In the genomic region with DNA sequence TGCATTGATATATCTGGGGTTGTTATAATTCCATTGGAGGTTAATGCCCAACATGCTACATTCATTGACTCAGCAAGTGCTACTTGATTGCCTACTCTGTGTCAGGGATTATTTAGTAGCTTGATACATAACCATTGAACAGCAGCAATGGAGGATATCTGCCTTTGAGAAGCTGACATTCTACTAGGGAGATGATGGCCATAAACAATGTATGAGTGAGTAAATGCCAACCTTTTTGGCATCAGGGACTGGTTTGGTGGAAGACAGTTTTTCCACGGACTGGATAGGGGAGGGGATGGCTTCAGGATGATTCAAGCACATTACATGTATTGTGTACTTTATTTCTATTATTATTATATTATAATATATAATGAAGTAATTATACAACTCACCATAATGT, we compare ENCODE assay signal across 19 cellular contexts. TPM values are rescaled to one million over a fixed set of nuclear protein-coding genes. Genes with fewer than 3 reads are reported as not detected.
DNase-seq lines count a peak whose midpoint lies in the region; ATAC-seq, FAIRE-seq and TF ChIP-seq lines count a peak whose summit lies in the region.
"Had no signal": no experiment of that assay in that cellular context is flagged by ENCODE, and none has a peak within 500 bp of the region (broad histone marks: within the 10 kb centered on the region; RNA-seq: fewer than 3 reads in every experiment).

No MANE protein-coding gene starts in this region.

- in situ Hi-C loops in HepG2 (cut with HindIII; ENCODE audit: extremely low pct_ligation_motif_present, low pct_unique_long_range_greater_than_20kb): loop anchor here (10.0 kb wide), 1 partner anchor 124 kb away; no protein-coding TSS in a partner anchor

- H3K36me3 ChIP-seq in HepG2 (replicated peaks in 1 of 2; ENCODE audit: control insufficient read depth in 1 of 2, insufficient read depth in 2 of 2, low read length in 2 of 2): peaks cover 13 to 41% of the 10 kb centered on the region in 2 experiments
- peaks cover 0 to 32% (median 11%) of the 10 kb centered on the region in 4 donors for H3K36me3 ChIP-seq in right lobe of liver
- peaks cover 41 to 50% of the 10 kb centered on the region in 2 experiments for H3K36me3 ChIP-seq in HCT116 (ENCODE audit: control insufficient read depth in 1 of 2, insufficient read depth in 2 of 2, low read length in 2 of 2)
- peaks cover 13 to 55% (median 44%) of the 10 kb centered on the region in 4 experiments for H3K36me3 ChIP-seq in H1 (ENCODE audit: control insufficient read depth in 2 of 4, insufficient read depth in 4 of 4, low read length in 3 of 4)
- H3K36me3 ChIP-seq in CD4-positive, alpha-beta memory T cell (ENCODE audit: insufficient read depth, low read length): peaks cover 31% of the 10 kb centered on the region
- H3K36me3 ChIP-seq in thyroid gland: peaks cover 19 to 35% of the 10 kb centered on the region in 2 donors

- no peak overlapping the region for H3K4ac ChIP-seq in H1 (replicated peaks; ENCODE audit: insufficient read length, low read depth, low read length)

- peaks cover 0 to 8% (median 2%) of the 10 kb centered on the region in 4 donors for H3K4me1 Mint-ChIP-seq in CD4-positive, alpha-beta memory T cell

- no peak overlapping the region for H3K23ac ChIP-seq in H1 (ENCODE audit: insufficient read length)

- H4K91ac ChIP-seq in H1 (replicated peaks; ENCODE audit: insufficient read length, low read length): no peak overlapping the region

- POLR2A ChIA-PET in HepG2 (lab: Yijun Ruan, JAX) (no interaction called here), HCT116 (lab: Charles Lee) (no interaction called here), H1 (lab: Charles Lee; ENCODE audit: partially characterized antibody) (interaction anchor here (1.0 to 3.6 kb wide), 6 partner anchors 7 to 79 kb away, joined by 3 to 16 read pairs (median 4); a partner anchor contains a TSS)
- POLR2A ChIA-PET in CD4-positive, alpha-beta memory T cell (lab: Charles Lee; ENCODE audit: partially characterized antibody): no interaction called here

- no peak for TF ChIP-seq CTCF in HepG2 (CRISPR knock-in tag; IDR thresholded peaks at IDR 0.05)
- no peak for TF ChIP-seq CTCF in right lobe of liver (IDR thresholded peaks at IDR 0.05)
- no peak for TF ChIP-seq CTCF in HCT116 (IDR thresholded peaks at IDR 0.05 in 2 of 3, conservative IDR thresholded peaks at IDR 0.05 in 1 of 3; ENCODE audit: borderline replicate concordance in 1 of 3, insufficient read depth in 1 of 3, low read depth in 2 of 3, low read length in 2 of 3)
- no peak for TF ChIP-seq CTCF in H1 (IDR thresholded peaks at IDR 0.05; ENCODE audit: control extremely low read depth in 1 of 3, insufficient read depth in 1 of 3, low read depth in 1 of 3, low read length in 3 of 3)
- TF ChIP-seq CTCF in thyroid gland (IDR thresholded peaks at IDR 0.05): no peak

- no peak overlapping the region for H2BK12ac ChIP-seq in H1 (ENCODE audit: low read depth, low read length)

- DNase-seq in HepG2 (ENCODE audit: low spot score) (no peak), right lobe of liver (no peak), HCT116 (ENCODE audit: low read depth, low spot score) (no peak), H1 (ENCODE audit: low read depth in 1 of 2, low spot score in 2 of 2) (no peak), middle frontal gyrus (ENCODE audit: extremely low spot score, low spot score) (no peak), thyroid gland (no peak)
- DNase-seq in CD4-positive, alpha-beta memory T cell: no peak
- DNase-seq: 8988T; CD8-positive, alpha-beta memory T cell; COR-L47; DMS 273 treated with DMSO at 0.1 percent for 48 hours; DND-41; EL; GOT3 had no signal

- TF ChIP-seq POLR2A in HepG2 (IDR thresholded peaks at IDR 0.05; ENCODE audit: insufficient read depth in 1 of 2, low read depth in 2 of 2, low read length in 2 of 2) (no peak), right lobe of liver (IDR thresholded peaks at IDR 0.05) (no peak), HCT116 (IDR thresholded peaks at IDR 0.05; ENCODE audit: borderline replicate concordance, extremely low read depth, insufficient read depth, insufficient read length) (no peak), H1 (IDR thresholded peaks at IDR 0.05; ENCODE audit: control extremely low read depth in 1 of 2, low read depth in 2 of 2, low read length in 2 of 2) (no peak), thyroid gland (IDR thresholded peaks at IDR 0.05) (no peak)

- no peaks in the 10 kb centered on the region for H3K9me3 Mint-ChIP-seq in CD4-positive, alpha-beta memory T cell
- H3K9me3 Mint-ChIP-seq: CD8-positive, alpha-beta memory T cell had no signal

- H4K5ac ChIP-seq in H1 (ENCODE audit: insufficient read length, low read depth, low read length): no peak overlapping the region

- H3K27ac Mint-ChIP-seq in CD4-positive, alpha-beta memory T cell: no peak overlapping the region
- H3K27ac Mint-ChIP-seq: B cell, H9 had no signal

- no peak overlapping the region for H2BK5ac ChIP-seq in H1 (ENCODE audit: low read depth, low read length)

- H3K79me1 ChIP-seq in H1 (ENCODE audit: low read depth, low read length): peaks cover 3% of the 10 kb centered on the region; the same call in 1 of the 2 replicates

- H2BK15ac ChIP-seq in H1 (ENCODE audit: low read length): no peak overlapping the region

- ATAC-seq in HepG2 (no peak), right lobe of liver (no peak), HCT116 (no peak)
- ATAC-seq: GM12878 had no signal

- H3K23me2 ChIP-seq in H1 (ENCODE audit: low read depth, low read length): no peaks in the 10 kb centered on the region

- no peak for FAIRE-seq in HepG2 (lab: Jason Lieb, UNC)
- no peak for FAIRE-seq in H1 (lab: Jason Lieb, UNC)
- FAIRE-seq: GM12878, GM19239 had no signal

- H3K36me3 Mint-ChIP-seq in CD4-positive, alpha-beta memory T cell: peaks cover 33 to 34% of the 10 kb centered on the region in 2 donors

- H3K4me1 ChIP-seq in HepG2 (ENCODE audit: insufficient read depth, low read length) (peaks cover 22% of the 10 kb centered on the region), right lobe of liver (peaks cover 0 to 17% (median 7%) of the 10 kb centered on the region in 4 donors), HCT116 (ENCODE audit: control insufficient read depth in 1 of 2, insufficient read depth in 2 of 2, low read length in 2 of 2) (peaks cover 0 to 22% of the 10 kb centered on the region in 2 experiments; a peak in 2 of 4 replicates), H1 (replicated peaks in 1 of 4; ENCODE audit: control insufficient read depth in 3 of 4, insufficient read depth in 4 of 4, low read length in 3 of 4) (peaks cover 2 to 7% (median 4%) of the 10 kb centered on the region in 4 experiments; a peak in 5 of 7 replicates), thyroid gland (no peaks in the 10 kb centered on the region)
- H3K4me1 ChIP-seq in CD4-positive, alpha-beta memory T cell (ENCODE audit: insufficient read depth, low read length): no peaks in the 10 kb centered on the region

- H3K27me3 Mint-ChIP-seq in CD4-positive, alpha-beta memory T cell: no peaks in the 10 kb centered on the region
- H3K27me3 Mint-ChIP-seq: B cell; CD8-positive, alpha-beta memory T cell had no signal

- BruUV-seq in HepG2 (replicated peaks; lab: Mats Ljungman, UMichigan) (no TSS peak), HCT116 (replicated peaks; lab: Mats Ljungman, UMichigan) (no TSS peak)

- H3K9ac ChIP-seq in HepG2 (ENCODE audit: insufficient read depth, low read depth, low read length): no peak overlapping the region
- no peak overlapping the region for H3K9ac ChIP-seq in HCT116 (ENCODE audit: low read length)
- no peak overlapping the region for H3K9ac ChIP-seq in H1 (replicated peaks in 1 of 4; ENCODE audit: extremely low read depth in 1 of 4, low read depth in 3 of 4, low read length in 3 of 4)
- H3K9ac ChIP-seq: BLaER1 treated with 17β-estradiol and CSF1 and Interleukin-3, amounts not matched to agents 10 nM and 100 nM had no signal

- H3K9me2 ChIP-seq in HCT116 (ENCODE audit: insufficient read depth): 0 out of 2 replicates have a peak, but pooled peaks cover 3% of the 10 kb centered on the region

- no peak for TF ChIP-seq EP300 in HepG2 (IDR thresholded peaks at IDR 0.05; ENCODE audit: low read depth in 2 of 2, low read length in 2 of 2)
- TF ChIP-seq EP300 in HepG2 (CRISPR knock-in tag; IDR thresholded peaks at IDR 0.05; ENCODE audit: borderline replicate concordance): no peak
- TF ChIP-seq EP300 in H1 (IDR thresholded peaks at IDR 0.05; ENCODE audit: borderline replicate concordance in 1 of 2, low read depth in 2 of 2, low read length in 2 of 2): no peak

- H2AFZ ChIP-seq in HepG2 (ENCODE audit: low read length): no peak overlapping the region
- no peak overlapping the region for H2AFZ ChIP-seq in HCT116 (ENCODE audit: low read depth, low read length, poor library complexity, severe bottlenecking)
- H2AFZ ChIP-seq in H1 (ENCODE audit: low read length): no peak overlapping the region

- no peak overlapping the region for H3K18ac ChIP-seq in H1 (ENCODE audit: extremely low read depth, low read length)

- H3K27me3 ChIP-seq in HepG2 (ENCODE audit: control insufficient read depth in 1 of 2, insufficient read depth in 2 of 2, low read length in 2 of 2) (no peaks in the 10 kb centered on the region), right lobe of liver (no peaks in the 10 kb centered on the region), HCT116 (ENCODE audit: insufficient read depth, low read length) (no peaks in the 10 kb centered on the region), H1 (replicated peaks in 1 of 4; ENCODE audit: control insufficient read depth in 3 of 4, extremely low read depth in 1 of 4, insufficient read depth in 3 of 4, low read length in 3 of 4) (peaks cover 0 to 1% (median 0%) of the 10 kb centered on the region in 4 experiments; a peak in 1 of 7 replicates), thyroid gland (no peaks in the 10 kb centered on the region)
- no peaks in the 10 kb centered on the region for H3K27me3 ChIP-seq in CD4-positive, alpha-beta memory T cell (ENCODE audit: insufficient read depth, low read length)
- H3K27me3 ChIP-seq: BLaER1 treated with 17β-estradiol and CSF1 and Interleukin-3, amounts not matched to agents 10 nM and 100 nM had no signal

- H3K27ac ChIP-seq in HepG2 (ENCODE audit: extremely low read length, insufficient read depth, low read length) (no peak overlapping the region), right lobe of liver (no peak overlapping the region), HCT116 (ENCODE audit: low read depth, low read length) (no peak overlapping the region), H1 (ENCODE audit: low read depth, low read length) (no peak overlapping the region), thyroid gland (no peak overlapping the region)
- H3K27ac ChIP-seq in CD4-positive, alpha-beta memory T cell (ENCODE audit: low read depth, low read length): no peak overlapping the region
- H3K27ac ChIP-seq: BLaER1 treated with 17β-estradiol and CSF1 and Interleukin-3, amounts not matched to agents 10 nM and 100 nM had no signal

- H3K4me3 Mint-ChIP-seq in CD4-positive, alpha-beta memory T cell: no peak overlapping the region
- H3K4me3 Mint-ChIP-seq: B cell; CD8-positive, alpha-beta memory T cell; H9 had no signal

- RAD21 ChIA-PET in HCT116 (lab: Charles Lee; ENCODE audit: low non-redundant PET in 1 of 2, low total read pairs in 2 of 2, uncharacterized antibody in 2 of 2, unreplicated experiment in 2 of 2): no interaction called here

- H3K4me2 ChIP-seq in HepG2 (ENCODE audit: low read depth, low read length): no peak overlapping the region
- H3K4me2 ChIP-seq in HCT116 (ENCODE audit: low read length): no peak overlapping the region
- H3K4me2 ChIP-seq in H1 (ENCODE audit: insufficient read depth in 1 of 2, low read depth in 2 of 2, low read length in 2 of 2): no peak overlapping the region

- H2BK120ac ChIP-seq in H1 (replicated peaks; ENCODE audit: low read depth, low read length): no peak overlapping the region

- H2AK5ac ChIP-seq in H1 (ENCODE audit: low read depth, low read length): no peak overlapping the region

- CTCF ChIA-PET in HepG2 (lab: Yijun Ruan, JAX; ENCODE audit: low intra/inter-chr PET ratio, low total read pairs) (no interaction called here), HCT116 (lab: Charles Lee) (no interaction called here), H1 (lab: Charles Lee; ENCODE audit: partially characterized antibody) (interaction anchor here (0.6 kb wide), 1 partner anchor 289 kb away, joined by 3 read pairs; no protein-coding TSS in a partner anchor)
- CTCF ChIA-PET in CD4-positive, alpha-beta memory T cell (lab: Charles Lee; ENCODE audit: partially characterized antibody): interaction anchor here (1.0 kb wide), 1 partner anchor 10 kb away, joined by 4 read pairs; no protein-coding TSS in a partner anchor

- H3K9me3 ChIP-seq in HepG2 (ENCODE audit: low read length): peaks cover 6% of the 10 kb centered on the region; the same call in 1 of the 2 replicates
- H3K9me3 ChIP-seq in right lobe of liver: no peaks in the 10 kb centered on the region
- 0 out of 4 replicates have a peak, but pooled peaks cover 0 to 4% of the 10 kb centered on the region in 2 experiments for H3K9me3 ChIP-seq in HCT116 (ENCODE audit: control insufficient read depth in 1 of 2, insufficient read depth in 1 of 2, low read depth in 1 of 2, low read length in 2 of 2)
- H3K9me3 ChIP-seq in H1 (ENCODE audit: insufficient read depth in 2 of 2, low read depth in 1 of 2, low read length in 1 of 2): peaks cover 16 to 21% of the 10 kb centered on the region in 2 experiments; a peak in 3 of 4 replicates
- H3K9me3 ChIP-seq in CD4-positive, alpha-beta memory T cell (ENCODE audit: control insufficient read depth in 1 of 2, low read length in 2 of 2): no peaks in the 10 kb centered on the region
- H3K9me3 ChIP-seq in thyroid gland: no peaks in the 10 kb centered on the region

- H4K20me1 ChIP-seq in HepG2 (ENCODE audit: insufficient read depth, low read length): peaks cover 7% of the 10 kb centered on the region; the same call in 1 of the 2 replicates
- peaks cover 24% of the 10 kb centered on the region; the same call in 1 of the 2 replicates for H4K20me1 ChIP-seq in HCT116 (ENCODE audit: insufficient read depth)
- H4K20me1 ChIP-seq in H1 (replicated peaks in 1 of 2; ENCODE audit: control insufficient read depth in 1 of 2, insufficient read depth in 2 of 2, low read length in 2 of 2): peaks cover 1 to 3% of the 10 kb centered on the region in 2 experiments

- no peak for TF ChIP-seq RAD21 in HepG2 (CRISPR knock-in tag; IDR thresholded peaks at IDR 0.05)
- TF ChIP-seq RAD21 in HCT116 (IDR thresholded peaks at IDR 0.05; ENCODE audit: low read depth): no peak
- no peak for TF ChIP-seq RAD21 in H1 (IDR thresholded peaks at IDR 0.05 in 1 of 2, conservative IDR thresholded peaks at IDR 0.05 in 1 of 2; ENCODE audit: low read depth in 2 of 2, low read length in 2 of 2)

- no peak overlapping the region for H2BK20ac ChIP-seq in H1 (ENCODE audit: low read length)

- no peak overlapping the region for H4K8ac ChIP-seq in H1 (ENCODE audit: extremely low read depth, insufficient read depth, low read length)

- H3K4me3 ChIP-seq in HepG2 (replicated peaks in 1 of 3; ENCODE audit: insufficient read depth in 1 of 3, low read depth in 2 of 3, low read length in 3 of 3) (no peak overlapping the region), right lobe of liver (no peak overlapping the region), HCT116 (replicated peaks in 1 of 2; ENCODE audit: low read depth in 1 of 2, low read length in 2 of 2) (no peak overlapping the region), H1 (ENCODE audit: extremely low read depth in 1 of 4, insufficient read depth in 2 of 4, low read depth in 3 of 4, low read length in 4 of 4) (no peak overlapping the region), thyroid gland (replicated peaks in 1 of 3) (no peak overlapping the region)
- H3K4me3 ChIP-seq in CD4-positive, alpha-beta memory T cell (ENCODE audit: low read length in 2 of 2): no peak overlapping the region
- H3K4me3 ChIP-seq: BLaER1 treated with 17β-estradiol and CSF1 and Interleukin-3, amounts not matched to agents 10 nM and 100 nM; GM12878 had no signal

- whole genome bisulfite sequencing in HepG2 (ENCODE audit: low lambda C conversion rate): 94% methylated on average over 1 of the region's 1 CpG
- 80% methylated on average over 1 of the region's 1 CpG for WGBS in right lobe of liver (ENCODE audit: insufficient coverage, low coverage, low lambda C conversion rate, missing lambda C conversion rate)
- 93% methylated on average over 1 of the region's 1 CpG; no CpG with 5 or more reads in 1 of the 2 experiments for WGBS in H1 (ENCODE audit: extremely low coverage in 1 of 2, insufficient coverage in 1 of 2, insufficient read length in 1 of 2, insufficient replicate concordance in 2 of 2, low coverage in 1 of 2, low lambda C conversion rate in 2 of 2, missing lambda C conversion rate in 1 of 2), 2 experiments
- WGBS in thyroid gland, 2 donors: 89 to 100% methylated on average over 1 of the region's 1 CpG

- H3K79me2 ChIP-seq in HepG2 (ENCODE audit: insufficient read depth, low read length) (no peaks in the 10 kb centered on the region), HCT116 (ENCODE audit: insufficient read depth, low read length) (peaks cover 26% of the 10 kb centered on the region), H1 (ENCODE audit: control insufficient read depth in 1 of 2, insufficient read depth in 2 of 2, low read length in 2 of 2) (no peaks in the 10 kb centered on the region)

- H3K56ac ChIP-seq in H1 (replicated peaks; ENCODE audit: insufficient read length, low read depth, low read length): no peak overlapping the region

- no peak overlapping the region for H3K14ac ChIP-seq in H1 (ENCODE audit: insufficient read length)

- intact Hi-C loops in HepG2 (cut with micrococcal nuclease; ENCODE audit: unreplicated experiment) (no loop called here), right lobe of liver (cut with DNase I) (no loop called here), HCT116 (cut with micrococcal nuclease) (no loop called here), thyroid gland (cut with DNase I) (no loop called here)
- intact Hi-C loops in CD4-positive, alpha-beta memory T cell (cut with micrococcal nuclease): no loop called here

RNA-seq across cellular contexts. Expression of a gene that starts 31.9 kb away (rescaled TPM):
- under 0.01 TPM in 1 of 2 replicates, not detected in the other for total RNA-seq in HepG2 (2016; rRNA removed; fragmentation: Illumina TruSeq; extraction: Trizol)
- total RNA-seq in HepG2 (2016; cell fraction: cytosol; rRNA removed; fragmentation: Illumina TruSeq; extraction: Trizol; ENCODE audit: low read depth): not detected in 2 replicates
- not detected in 2 replicates for total RNA-seq in HepG2 (2016; cell fraction: insoluble cytoplasmic fraction; rRNA removed; fragmentation: Illumina TruSeq; extraction: Trizol)
- not detected in 2 replicates for total RNA-seq in HepG2 (2016; cell fraction: membrane; rRNA removed; fragmentation: Illumina TruSeq; extraction: Trizol)
- 0.06 and 0.19 TPM in 2 replicates for total RNA-seq in HepG2 (2016; cell fraction: nucleus; rRNA removed; fragmentation: Illumina TruSeq; extraction: Trizol)
- 0.05 TPM in 2 replicates for polyA plus RNA-seq in HepG2 (2011; rRNA removed)
- polyA plus RNA-seq in HepG2 (2011; cell fraction: cytosol; rRNA removed): 0.04 and 0.13 TPM in 2 replicates
- 0.36 and 0.74 TPM in 2 replicates for polyA plus RNA-seq in HepG2 (2011; cell fraction: nucleus; rRNA removed)
- 0.04 TPM in 1 of 2 replicates, not detected in the other for polyA plus RNA-seq in HepG2 (2012)
- polyA plus RNA-seq in HepG2 (2016; cell fraction: cytosol; fragmentation: Illumina TruSeq; extraction: Trizol; ENCODE audit: low read depth): not detected in 2 replicates
- polyA plus RNA-seq in HepG2 (2016; cell fraction: insoluble cytoplasmic fraction; fragmentation: Illumina TruSeq; extraction: Trizol; ENCODE audit: low read depth): not detected in 2 replicates
- not detected in 2 replicates for polyA plus RNA-seq in HepG2 (2016; cell fraction: membrane; fragmentation: Illumina TruSeq; extraction: Trizol; ENCODE audit: low read depth)
- polyA plus RNA-seq in HepG2 (2016; cell fraction: nucleus; fragmentation: Illumina TruSeq; extraction: Trizol; ENCODE audit: insufficient read depth, low read depth): 0.61 TPM in 1 of 2 replicates, not detected in the other
- polyA minus RNA-seq in HepG2 (2011; rRNA and poly(A)+ RNA removed; ENCODE audit: low replicate concordance): 0.02 and 1.6 TPM in 2 replicates
- polyA minus RNA-seq in HepG2 (2011; cell fraction: cytosol; rRNA and poly(A)+ RNA removed): not detected in 2 replicates
- polyA minus RNA-seq in HepG2 (2011; cell fraction: nucleus; rRNA and poly(A)+ RNA removed): 1.0 TPM in 1 of 2 replicates, not detected in the other
- under 1 TPM in 5 of 6 experiments, not detected in 1; 0.06 to 0.37 (median 0.14) TPM for total RNA-seq in right lobe of liver
- total RNA-seq in HCT116 (2021; ENCODE audit: unreplicated experiment): 0.76 TPM
- polyA plus RNA-seq in HCT116 (2012): 0.05 and 0.10 TPM in 2 replicates
- total RNA-seq in H1 (2021; fragmentation: NEBNext Ultra II Directional; extraction: Animal tissue kit (Norgen Biotek cat#: 25700)): 0.59 and 1.4 TPM in 2 replicates
- 0.42 and 0.63 TPM in 2 replicates for polyA plus RNA-seq in H1 (2011; rRNA removed)
- polyA plus RNA-seq in H1 (2011; cell fraction: cytosol; rRNA removed): 0.67 TPM
- polyA plus RNA-seq in H1 (2011; cell fraction: nucleus; rRNA removed): 2.0 TPM
- polyA plus RNA-seq in H1 (2012, experiment 1 of 2): 0.48 to 0.59 TPM (median 0.49 TPM) in 4 replicates
- polyA plus RNA-seq in H1 (2012, experiment 2 of 2): 0.37 TPM
- 0.28 TPM for polyA plus RNA-seq in H1 (2013, experiment 1 of 2)
- polyA plus RNA-seq in H1 (2013, experiment 2 of 2): 0.40 TPM
- polyA minus RNA-seq in H1 (2011; rRNA and poly(A)+ RNA removed): 0.16 and 0.41 TPM in 2 replicates
- polyA minus RNA-seq in H1 (2011; cell fraction: cytosol; rRNA and poly(A)+ RNA removed): 0.66 TPM
- polyA minus RNA-seq in H1 (2011; cell fraction: nucleus; rRNA and poly(A)+ RNA removed): 0.90 TPM
- total RNA-seq in CD4-positive, alpha-beta memory T cell: 1 to 10 TPM; 1.8 to 2.7 TPM
- polyA plus RNA-seq in CD4-positive, alpha-beta memory T cell: 1 to 10 TPM in 1 of 2 donors, under 1 TPM in 1; 0.46 to 1.6 TPM
- under 1 TPM; under 0.01 to 0.78 (median 0.35) TPM for total RNA-seq in thyroid gland

RNA-seq across cellular contexts. Expression of a gene that starts 54.7 kb away (rescaled TPM):
- 167 and 253 TPM in 2 replicates for total RNA-seq in HepG2 (2016; rRNA removed; fragmentation: Illumina TruSeq; extraction: Trizol)
- 59.9 and 79.6 TPM in 2 replicates for total RNA-seq in HepG2 (2016; cell fraction: cytosol; rRNA removed; fragmentation: Illumina TruSeq; extraction: Trizol; ENCODE audit: low read depth)
- total RNA-seq in HepG2 (2016; cell fraction: insoluble cytoplasmic fraction; rRNA removed; fragmentation: Illumina TruSeq; extraction: Trizol): 172 and 225 TPM in 2 replicates
- 56.9 and 74.1 TPM in 2 replicates for total RNA-seq in HepG2 (2016; cell fraction: membrane; rRNA removed; fragmentation: Illumina TruSeq; extraction: Trizol)
- 121 and 138 TPM in 2 replicates for total RNA-seq in HepG2 (2016; cell fraction: nucleus; rRNA removed; fragmentation: Illumina TruSeq; extraction: Trizol)
- 88.9 and 121 TPM in 2 replicates for polyA plus RNA-seq in HepG2 (2011; rRNA removed)
- 39.8 and 64.9 TPM in 2 replicates for polyA plus RNA-seq in HepG2 (2011; cell fraction: cytosol; rRNA removed)
- 67.2 and 70.8 TPM in 2 replicates for polyA plus RNA-seq in HepG2 (2011; cell fraction: nucleus; rRNA removed)
- polyA plus RNA-seq in HepG2 (2012): 60.3 and 80.3 TPM in 2 replicates
- polyA plus RNA-seq in HepG2 (2016; cell fraction: cytosol; fragmentation: Illumina TruSeq; extraction: Trizol; ENCODE audit: low read depth): 9.5 and 10.8 TPM in 2 replicates
- polyA plus RNA-seq in HepG2 (2016; cell fraction: insoluble cytoplasmic fraction; fragmentation: Illumina TruSeq; extraction: Trizol; ENCODE audit: low read depth): 143 and 154 TPM in 2 replicates
- 17.2 and 23.0 TPM in 2 replicates for polyA plus RNA-seq in HepG2 (2016; cell fraction: membrane; fragmentation: Illumina TruSeq; extraction: Trizol; ENCODE audit: low read depth)
- polyA plus RNA-seq in HepG2 (2016; cell fraction: nucleus; fragmentation: Illumina TruSeq; extraction: Trizol; ENCODE audit: insufficient read depth, low read depth): 126 and 131 TPM in 2 replicates
- 88.1 and 150 TPM in 2 replicates for polyA minus RNA-seq in HepG2 (2011; rRNA and poly(A)+ RNA removed; ENCODE audit: low replicate concordance)
- polyA minus RNA-seq in HepG2 (2011; cell fraction: cytosol; rRNA and poly(A)+ RNA removed): 100 and 113 TPM in 2 replicates
- polyA minus RNA-seq in HepG2 (2011; cell fraction: nucleus; rRNA and poly(A)+ RNA removed): 160 and 248 TPM in 2 replicates
- total RNA-seq in right lobe of liver: 10 to 100 TPM; 17.9 to 23.8 (median 22.5) TPM
- total RNA-seq in HCT116 (2021; ENCODE audit: unreplicated experiment): 119 TPM
- 58.2 and 67.2 TPM in 2 replicates for polyA plus RNA-seq in HCT116 (2012)
- 135 and 142 TPM in 2 replicates for total RNA-seq in H1 (2021; fragmentation: NEBNext Ultra II Directional; extraction: Animal tissue kit (Norgen Biotek cat#: 25700))
- 27.1 and 57.8 TPM in 2 replicates for polyA plus RNA-seq in H1 (2011; rRNA removed)
- 61.7 TPM for polyA plus RNA-seq in H1 (2011; cell fraction: cytosol; rRNA removed)
- 26.5 TPM for polyA plus RNA-seq in H1 (2011; cell fraction: nucleus; rRNA removed)
- 61.7 to 115 TPM (median 76.7 TPM) in 4 replicates for polyA plus RNA-seq in H1 (2012, experiment 1 of 2)
- polyA plus RNA-seq in H1 (2012, experiment 2 of 2): 4.7 TPM
- 60.4 TPM for polyA plus RNA-seq in H1 (2013, experiment 1 of 2)
- polyA plus RNA-seq in H1 (2013, experiment 2 of 2): 59.6 TPM
- 236 and 322 TPM in 2 replicates for polyA minus RNA-seq in H1 (2011; rRNA and poly(A)+ RNA removed)
- polyA minus RNA-seq in H1 (2011; cell fraction: cytosol; rRNA and poly(A)+ RNA removed): 84.2 TPM
- polyA minus RNA-seq in H1 (2011; cell fraction: nucleus; rRNA and poly(A)+ RNA removed): 135 TPM
- 10 to 100 TPM; 52.9 to 57.5 TPM for total RNA-seq in CD4-positive, alpha-beta memory T cell
- 10 to 100 TPM; 36.2 to 57.9 TPM for polyA plus RNA-seq in CD4-positive, alpha-beta memory T cell
- total RNA-seq in thyroid gland: 10 to 100 TPM; 25.3 to 43.7 (median 30.4) TPM

Comparison
In these comparisons a context has a peak if more than half of its experiments do, and no peak if none do; other contexts are left out.
1. CTCF ChIA-PET loops: an anchor here in H1 (0.6 kb wide) and CD4-positive, alpha-beta memory T cell (1.0 kb wide); none called in HepG2 and HCT116.